ENCODE assay signal across 1 cellular context in genomic region chr18:58194028-58194427, GRCh38.
A peak's percentile ranks its signal among the peaks of the same experiment; 100 is the strongest.
TF ChIP-seq lines count a peak whose summit lies in the region.

No MANE protein-coding gene starts in this region.

TF ChIP-seq in K562, 482 proteins besides CTCF, POLR2A, EP300 and RAD21 (continued from another document):
- TF ChIP-seq ARID1B (IDR thresholded peaks at IDR 0.05) (no peak), ZBTB17 (CRISPR knock-in tag; IDR thresholded peaks at IDR 0.05) (no peak), RBM17 (IDR thresholded peaks at IDR 0.05; ENCODE audit: borderline replicate concordance, low read depth, low read length) (no peak), PHF21A (IDR thresholded peaks at IDR 0.05; ENCODE audit: borderline replicate concordance, low read depth) (no peak), MIER1 (IDR thresholded peaks at IDR 0.05; ENCODE audit: low read depth) (no peak), WHSC1 (IDR thresholded peaks at IDR 0.05; ENCODE audit: low read length) (no peak), CBX2 (IDR thresholded peaks at IDR 0.05; ENCODE audit: insufficient read depth, low read length, poor library complexity, severe bottlenecking) (no peak), ZNF324 (CRISPR knock-in tag; IDR thresholded peaks at IDR 0.05) (no peak), TBL1XR1 (IDR thresholded peaks at IDR 0.05; ENCODE audit: low read length in 2 of 2) (no peak), CC2D1A (IDR thresholded peaks at IDR 0.05) (0 out of 2 replicates have a peak, but pooled peaks have one; percentile 21), PRPF4 (IDR thresholded peaks at IDR 0.05; ENCODE audit: insufficient read depth, low read depth, low read length, poor library complexity, severe bottlenecking) (no peak), ZFP30 (CRISPR knock-in tag; IDR thresholded peaks at IDR 0.05; ENCODE audit: borderline replicate concordance) (no peak), ZNF586 (CRISPR knock-in tag; conservative IDR thresholded peaks at IDR 0.05) (no peak), ZNF311 (CRISPR knock-in tag; IDR thresholded peaks at IDR 0.05) (no peak), TAF1 (IDR thresholded peaks at IDR 0.05; ENCODE audit: control insufficient read depth, extremely low read depth, insufficient read depth, low read length, severe bottlenecking) (no peak), TFAP4 (CRISPR knock-in tag; IDR thresholded peaks at IDR 0.05; ENCODE audit: borderline replicate concordance) (0 out of 2 replicates have a peak, but pooled peaks have one; percentile 28), RUNX1 (IDR thresholded peaks at IDR 0.05; ENCODE audit: low read depth) (no peak), DEAF1 (CRISPR knock-in tag; IDR thresholded peaks at IDR 0.05) (peak; percentile 23; the same call in 1 of the 2 replicates)
